8 cellular contexts compared by ENCODE assay signal in genomic region chr3:28348637-28349396, GRCh38. TPM values are rescaled to one million over a fixed set of nuclear protein-coding genes. Genes with fewer than 3 reads are reported as not detected.
A peak's percentile ranks its signal among the peaks of the same experiment; 100 is the strongest.
DNase-seq lines count a peak whose midpoint lies in the region; ATAC-seq and TF ChIP-seq lines count a peak whose summit lies in the region.

Gene AZI2, minus strand, starts transcription at chr3:28348824. Its CDS starts 8,207 bp downstream, at chr3:28340617.
Gene ZCWPW2, plus strand, starts transcription at chr3:28348721. Its CDS starts 64,348 bp downstream, at chr3:28413069.

- H3K4me3 ChIP-seq in OCI-LY1 (ENCODE audit: low read depth, low read length, poor library complexity, severe bottlenecking): peak within 1 kb of the TSS; percentile 98
- peak within 1 kb of the TSS; percentile 85 for H3K4me3 ChIP-seq in epithelial cell of esophagus (ENCODE audit: low read length)
- H3K4me3 ChIP-seq in mucosa of descending colon: peak within 1 kb of the TSS; percentile 91

- peak within 1 kb of the TSS; percentile 80 for H2AFZ ChIP-seq in OCI-LY1 (ENCODE audit: low read length)

- H3K79me2 ChIP-seq in OCI-LY1 (ENCODE audit: insufficient read depth, low read length): peaks cover 7% of the 10 kb centered on the region; the same call in 1 of the 2 replicates

- no peaks in the 10 kb centered on the region for H3K36me3 ChIP-seq in OCI-LY1 (ENCODE audit: insufficient read depth, low read length)
- no peaks in the 10 kb centered on the region for H3K36me3 ChIP-seq in mucosa of descending colon (ENCODE audit: low read depth)

- ATAC-seq in GM21515 (IDR thresholded peaks at IDR 0.05; ENCODE audit: unreplicated experiment) (peak; percentile 93), mucosa of descending colon (peak; percentile 99)

- TF ChIP-seq CTCF in OCI-LY1 (IDR thresholded peaks at IDR 0.05; ENCODE audit: low read length) (no peak), epithelial cell of esophagus (IDR thresholded peaks at IDR 0.05; ENCODE audit: insufficient read depth, low read depth, low read length, missing control alignments) (no peak), mucosa of descending colon (IDR thresholded peaks at IDR 0.05) (no peak)

- peaks cover 46% of the 10 kb centered on the region for H3K4me1 ChIP-seq in OCI-LY1 (ENCODE audit: insufficient read depth, low read length, severe bottlenecking)
- H3K4me1 ChIP-seq in mucosa of descending colon (ENCODE audit: low read depth): peaks cover 25% of the 10 kb centered on the region

- no peaks in the 10 kb centered on the region for H3K9me2 ChIP-seq in OCI-LY1 (ENCODE audit: low read depth, low read length)

- H3F3A ChIP-seq in OCI-LY1 (ENCODE audit: insufficient read depth, low read length): no peaks in the 10 kb centered on the region

- peak within 1 kb of the TSS; percentile 68 for H3K27ac ChIP-seq in OCI-LY1 (ENCODE audit: low read depth, low read length, poor library complexity, severe bottlenecking)

- H3K4me2 ChIP-seq in OCI-LY1 (ENCODE audit: low read length): peak within 1 kb of the TSS; percentile 78

- peak; percentile 70 for DNase-seq in DMS 273 treated with DMSO at 0.1 percent for 48 hours (lab: John Stamatoyannopoulos, UW)
- peak; percentile 87 for DNase-seq in HuH-7 (ENCODE audit: low spot score)
- peak; percentile 90 for DNase-seq in activated T-cell treated with anti-CD3 and anti-CD28 coated beads for 24 hours (ENCODE audit: low read depth)
- peak; percentile 97 for DNase-seq in epithelial cell of esophagus (ENCODE audit: low read depth)
- peak; percentile 97 for DNase-seq in mucosa of descending colon
- DNase-seq in stimulated activated CD8-positive, alpha-beta memory T cell treated with anti-CD3 and anti-CD28 coated beads, Interleukin-4, amount 100 ng/mL, for 24 hours (ENCODE audit: low read depth): peak; percentile 89

- peak within 1 kb of the TSS; percentile 97 for H3K9ac ChIP-seq in OCI-LY1 (ENCODE audit: low read length)

- 0 out of 2 replicates have a peak, but pooled peaks cover 3% of the 10 kb centered on the region for H3K9me3 ChIP-seq in OCI-LY1 (ENCODE audit: low read length)
- H3K9me3 ChIP-seq in mucosa of descending colon: peaks cover 6% of the 10 kb centered on the region

- no peaks in the 10 kb centered on the region for H3K27me3 ChIP-seq in OCI-LY1 (ENCODE audit: insufficient read depth, low read length)

- H4K20me1 ChIP-seq in OCI-LY1 (ENCODE audit: insufficient read depth, low read length): no peaks in the 10 kb centered on the region

- intact Hi-C loops in mucosa of descending colon (cut with DNase I, micrococcal nuclease): no loop called here

RNA-seq across cellular contexts. Expression of gene AZI2, which starts in this region (rescaled TPM):
- 10 to 100 TPM; 50.4 to 61.6 (median 55.3) TPM for total RNA-seq in mucosa of descending colon

RNA-seq across cellular contexts. Expression of gene ZCWPW2, which starts in this region (rescaled TPM):
- total RNA-seq in mucosa of descending colon: 1 to 10 TPM in 1 of 3 donors, under 1 TPM in 2; 0.55 to 1.7 (median 0.90) TPM

Comparison
In these comparisons a context has a peak if more than half of its experiments do, and no peak if none do; other contexts are left out.
1. Peak in every context shown above with its lines: DNase-seq, ATAC-seq, H3K4me3 ChIP-seq and H3K27ac ChIP-seq.